In the genomic region with DNA sequence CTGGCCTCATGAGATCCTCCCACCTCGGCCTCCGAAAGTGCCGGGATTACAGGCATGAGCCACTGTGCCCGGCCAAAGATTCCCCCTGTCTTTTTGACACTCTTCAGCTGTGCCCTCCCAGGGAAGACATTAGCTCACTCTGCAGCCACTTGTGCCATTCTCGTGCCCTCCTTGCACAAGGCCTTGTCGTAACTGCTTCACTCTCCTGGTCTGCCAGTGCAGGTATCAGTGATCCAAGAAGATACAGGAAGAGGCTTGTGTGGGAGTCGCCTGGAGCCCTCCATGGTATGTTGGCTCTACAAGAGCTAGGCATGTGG, we compare ENCODE assay signal across 10 cellular contexts. TPM values are rescaled to one million over a fixed set of nuclear protein-coding genes. Genes with fewer than 3 reads are reported as not detected.
DNase-seq lines count a peak whose midpoint lies in the region; ATAC-seq, FAIRE-seq and TF ChIP-seq lines count a peak whose summit lies in the region.
"Had no signal": no experiment of that assay in that cellular context is flagged by ENCODE, and none has a peak within 500 bp of the region (broad histone marks: within the 10 kb centered on the region; RNA-seq: fewer than 3 reads in every experiment).

No MANE protein-coding gene starts in this region.

- CTCF ChIA-PET in A549 (lab: Yijun Ruan, JAX), result interaction anchor here (0.6 to 5.3 kb wide), 21 partner anchors 9 to 362 kb away, joined by 3 to 34 read pairs (median 7); no protein-coding TSS in a partner anchor

- 93% methylated on average over 7 of the region's 7 CpGs for WGBS in A549 (ENCODE audit: missing lambda C conversion rate)

- H3K4me3 Mint-ChIP-seq in endothelial cell (ENCODE audit: unreplicated experiment), result no peak overlapping the region
- no peak overlapping the region for H3K4me3 Mint-ChIP-seq in osteocyte (ENCODE audit: unreplicated experiment)

- TF ChIP-seq POLR2A in A549 (IDR thresholded peaks at IDR 0.05; ENCODE audit: low read length), result no peak

- TF ChIP-seq EP300 in A549 (IDR thresholded peaks at IDR 0.05), result no peak

- H3K9me3 Mint-ChIP-seq in endothelial cell (ENCODE audit: unreplicated experiment) (no peaks in the 10 kb centered on the region), osteocyte (ENCODE audit: unreplicated experiment) (peaks cover 3% of the 10 kb centered on the region)

- peaks cover 5% of the 10 kb centered on the region for H3K27me3 Mint-ChIP-seq in endothelial cell (ENCODE audit: unreplicated experiment)
- no peaks in the 10 kb centered on the region for H3K27me3 Mint-ChIP-seq in osteocyte (ENCODE audit: unreplicated experiment)

- H3K4me1 ChIP-seq in A549 (peaks cover 9% of the 10 kb centered on the region), HUES6 (ENCODE audit: control insufficient read depth, insufficient read depth, low read length) (peaks cover 17% of the 10 kb centered on the region)

- peak overlapping the region; percentile 10 for H3K9ac ChIP-seq in HUES6 (ENCODE audit: low read length)

- in situ Hi-C loops in G401 (cut with HindIII; ENCODE audit: low sequenced_read_pairs), result no loop called here

- ATAC-seq in A549, result no peak; a peak in 1 of 6 replicates
- no peak for ATAC-seq in GM19395 (IDR thresholded peaks at IDR 0.05; ENCODE audit: unreplicated experiment)
- ATAC-seq in HG02970 (IDR thresholded peaks at IDR 0.05; ENCODE audit: low FRiP score, unreplicated experiment), result no peak

- no peaks in the 10 kb centered on the region for H3K36me3 ChIP-seq in HUES6 (ENCODE audit: control insufficient read depth, insufficient read depth, low read length)

- H3K27me3 ChIP-seq in HUES6 (ENCODE audit: control insufficient read depth, insufficient read depth, low read length), result no peaks in the 10 kb centered on the region

- DNase-seq in A549 (ENCODE audit: low read depth in 1 of 2, low spot score in 1 of 2) (no peak), endothelial cell (ENCODE audit: low spot score) (no peak), osteocyte (ENCODE audit: extremely low spot score, unreplicated experiment) (no peak), G401 (ENCODE audit: low spot score) (no peak), NCI-H1930 (lab: John Stamatoyannopoulos, UW) (no peak)
- DNase-seq: activated T-cell treated with anti-CD3 and anti-CD28 coated beads, Interleukin-2, amount 50 U/mL, for 1 hour; NCI-H2081 had no signal

- H3K4me3 ChIP-seq in A549 (no peak overlapping the region), HUES6 (ENCODE audit: low read depth, low read length) (no peak overlapping the region)

- peak overlapping the region; percentile 50; the same call in 1 of the 3 replicates for H3K4me2 ChIP-seq in A549

- FAIRE-seq in A549 (lab: Jason Lieb, UNC), result no peak

- H3K9me3 ChIP-seq in A549 (no peaks in the 10 kb centered on the region), HUES6 (ENCODE audit: control insufficient read depth, insufficient read depth, low read depth, low read length) (peaks cover 3% of the 10 kb centered on the region; the same call in 1 of the 2 replicates)

- H3K36me3 Mint-ChIP-seq in endothelial cell (ENCODE audit: low read depth, unreplicated experiment), result no peaks in the 10 kb centered on the region
- H3K36me3 Mint-ChIP-seq in osteocyte (ENCODE audit: unreplicated experiment), result peaks cover 2% of the 10 kb centered on the region

- no peak for TF ChIP-seq CTCF in A549 (IDR thresholded peaks at IDR 0.05)
- TF ChIP-seq CTCF in endothelial cell (IDR thresholded peaks at IDR 0.05; ENCODE audit: unreplicated experiment), result no peak
- no peak for TF ChIP-seq CTCF in osteocyte (IDR thresholded peaks at IDR 0.05)

- H3K27ac Mint-ChIP-seq in endothelial cell (ENCODE audit: unreplicated experiment) (peak overlapping the region; percentile 72), osteocyte (ENCODE audit: unreplicated experiment) (peak overlapping the region; percentile 94)

- POLR2A ChIA-PET in A549 (lab: Yijun Ruan, JAX), result interaction anchor here (1.9 kb wide), 1 partner anchor 22 kb away, joined by 8 read pairs; the partner anchor contains the start of gene WDR26

- H3K27ac ChIP-seq in A549 (peak overlapping the region in 1 of 2 experiments; percentile 66; a peak in 3 of 6 replicates), HUES6 (ENCODE audit: low read depth, low read length) (no peak overlapping the region)

- no peak for TF ChIP-seq RAD21 in A549 (conservative IDR thresholded peaks at IDR 0.05 in 1 of 2, IDR thresholded peaks at IDR 0.05 in 1 of 2)

- peaks cover 25% of the 10 kb centered on the region for H3K4me1 Mint-ChIP-seq in endothelial cell (ENCODE audit: unreplicated experiment)
- H3K4me1 Mint-ChIP-seq in osteocyte (ENCODE audit: unreplicated experiment), result peaks cover 11% of the 10 kb centered on the region

TF ChIP-seq in A549, 52 proteins besides CTCF, POLR2A, EP300 and RAD21:
- TF ChIP-seq SMC3 (IDR thresholded peaks at IDR 0.05), result no peak
- no peak for TF ChIP-seq HEYL (CRISPR knock-in tag; IDR thresholded peaks at IDR 0.05)
- no peak for TF ChIP-seq CHD4 (IDR thresholded peaks at IDR 0.05; ENCODE audit: borderline replicate concordance)
- no peak for TF ChIP-seq CHD2 (IDR thresholded peaks at IDR 0.05; ENCODE audit: low read length, partially characterized antibody)
- TF ChIP-seq EHMT2 (IDR thresholded peaks at IDR 0.05; ENCODE audit: low read depth), result no peak
- TF ChIP-seq, protein P1, sequence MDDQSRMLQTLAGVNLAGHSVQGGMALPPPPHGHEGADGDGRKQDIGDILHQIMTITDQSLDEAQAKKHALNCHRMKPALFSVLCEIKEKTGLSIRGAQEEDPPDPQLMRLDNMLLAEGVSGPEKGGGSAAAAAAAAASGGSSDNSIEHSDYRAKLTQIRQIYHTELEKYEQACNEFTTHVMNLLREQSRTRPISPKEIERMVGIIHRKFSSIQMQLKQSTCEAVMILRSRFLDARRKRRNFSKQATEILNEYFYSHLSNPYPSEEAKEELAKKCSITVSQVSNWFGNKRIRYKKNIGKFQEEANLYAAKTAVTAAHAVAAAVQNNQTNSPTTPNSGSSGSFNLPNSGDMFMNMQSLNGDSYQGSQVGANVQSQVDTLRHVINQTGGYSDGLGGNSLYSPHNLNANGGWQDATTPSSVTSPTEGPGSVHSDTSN (IDR thresholded peaks at IDR 0.05), result no peak
- TF ChIP-seq, protein P2, sequence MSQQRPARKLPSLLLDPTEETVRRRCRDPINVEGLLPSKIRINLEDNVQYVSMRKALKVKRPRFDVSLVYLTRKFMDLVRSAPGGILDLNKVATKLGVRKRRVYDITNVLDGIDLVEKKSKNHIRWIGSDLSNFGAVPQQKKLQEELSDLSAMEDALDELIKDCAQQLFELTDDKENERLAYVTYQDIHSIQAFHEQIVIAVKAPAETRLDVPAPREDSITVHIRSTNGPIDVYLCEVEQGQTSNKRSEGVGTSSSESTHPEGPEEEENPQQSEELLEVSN (IDR thresholded peaks at IDR 0.05; ENCODE audit: borderline replicate concordance, low read depth), result no peak
- no peak for TF ChIP-seq HOXB5 (CRISPR knock-in tag; IDR thresholded peaks at IDR 0.05)
- TF ChIP-seq FOSB (CRISPR knock-in tag; IDR thresholded peaks at IDR 0.05), result no peak
- TF ChIP-seq POLR2AphosphoS2 (conservative IDR thresholded peaks at IDR 0.05; ENCODE audit: low read length), result no peak
- no peak for TF ChIP-seq PHF8 (IDR thresholded peaks at IDR 0.05; ENCODE audit: borderline replicate concordance, low read depth)
- no peak for TF ChIP-seq ZSCAN20 (CRISPR knock-in tag; IDR thresholded peaks at IDR 0.05)
- no peak for TF ChIP-seq HOXB13 (CRISPR knock-in tag; IDR thresholded peaks at IDR 0.05; ENCODE audit: low read depth)
- TF ChIP-seq HMGXB4 (CRISPR knock-in tag; IDR thresholded peaks at IDR 0.05; ENCODE audit: borderline replicate concordance), result no peak
- no peak for TF ChIP-seq ESRRA (IDR thresholded peaks at IDR 0.05; ENCODE audit: borderline replicate concordance, low read length)

RNA-seq across cellular contexts. Expression of gene WDR26, which starts 22.0 kb away (rescaled TPM):
- polyA plus RNA-seq in A549 (2011; rRNA removed) (38.4 and 55.4 TPM in 2 replicates), A549 (2017; fragmentation: RNase III; extraction: RNeasy Plus Mini Kit Qiagen cat#74134 plus additional on column Dnase treatment) (44.3 to 45.9 TPM (median 45.2 TPM) in 3 replicates)
- polyA plus RNA-seq in A549 (2012; cell fraction: cytosol; rRNA removed), result 16.9 and 17.1 TPM in 2 replicates
- 10.6 and 14.0 TPM in 2 replicates for polyA plus RNA-seq in A549 (2012; cell fraction: nucleus; rRNA removed)
- 51.8 and 53.8 TPM in 2 replicates for polyA minus RNA-seq in A549 (2011; rRNA and poly(A)+ RNA removed)
- total RNA-seq in endothelial cell (ENCODE audit: unreplicated experiment) (126 TPM), osteocyte (106 and 111 TPM in 2 replicates)
- 30.5 and 43.8 TPM in 2 replicates for total RNA-seq in G401 (2014; rRNA removed; shearing (Covaris generic))
